ENCODE assay signal across 1 cellular context in the genomic region with DNA sequence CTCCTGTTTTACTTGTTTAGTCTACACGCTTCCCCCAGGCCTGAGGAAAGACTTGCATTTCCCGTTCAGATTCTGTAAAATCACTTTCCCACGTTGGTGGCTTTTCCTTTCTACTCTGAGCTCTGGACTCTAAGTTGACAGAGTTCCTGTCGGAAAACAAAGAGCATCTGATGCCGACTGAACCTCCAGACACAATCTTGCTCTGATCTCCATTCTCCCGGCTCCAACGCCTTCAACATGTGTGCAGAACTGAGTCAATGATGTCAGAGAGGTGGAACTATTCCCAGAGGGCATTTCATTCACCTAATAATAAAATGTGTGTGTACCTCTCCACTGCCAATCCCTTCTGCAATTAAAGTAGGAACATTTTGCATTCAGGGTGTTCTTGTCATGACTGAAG.
TF ChIP-seq lines count a peak whose summit lies in the region.

No MANE protein-coding gene starts in this region.

TF ChIP-seq in HepG2, 621 proteins besides CTCF, POLR2A, EP300 and RAD21:
- TF ChIP-seq, protein P1, sequence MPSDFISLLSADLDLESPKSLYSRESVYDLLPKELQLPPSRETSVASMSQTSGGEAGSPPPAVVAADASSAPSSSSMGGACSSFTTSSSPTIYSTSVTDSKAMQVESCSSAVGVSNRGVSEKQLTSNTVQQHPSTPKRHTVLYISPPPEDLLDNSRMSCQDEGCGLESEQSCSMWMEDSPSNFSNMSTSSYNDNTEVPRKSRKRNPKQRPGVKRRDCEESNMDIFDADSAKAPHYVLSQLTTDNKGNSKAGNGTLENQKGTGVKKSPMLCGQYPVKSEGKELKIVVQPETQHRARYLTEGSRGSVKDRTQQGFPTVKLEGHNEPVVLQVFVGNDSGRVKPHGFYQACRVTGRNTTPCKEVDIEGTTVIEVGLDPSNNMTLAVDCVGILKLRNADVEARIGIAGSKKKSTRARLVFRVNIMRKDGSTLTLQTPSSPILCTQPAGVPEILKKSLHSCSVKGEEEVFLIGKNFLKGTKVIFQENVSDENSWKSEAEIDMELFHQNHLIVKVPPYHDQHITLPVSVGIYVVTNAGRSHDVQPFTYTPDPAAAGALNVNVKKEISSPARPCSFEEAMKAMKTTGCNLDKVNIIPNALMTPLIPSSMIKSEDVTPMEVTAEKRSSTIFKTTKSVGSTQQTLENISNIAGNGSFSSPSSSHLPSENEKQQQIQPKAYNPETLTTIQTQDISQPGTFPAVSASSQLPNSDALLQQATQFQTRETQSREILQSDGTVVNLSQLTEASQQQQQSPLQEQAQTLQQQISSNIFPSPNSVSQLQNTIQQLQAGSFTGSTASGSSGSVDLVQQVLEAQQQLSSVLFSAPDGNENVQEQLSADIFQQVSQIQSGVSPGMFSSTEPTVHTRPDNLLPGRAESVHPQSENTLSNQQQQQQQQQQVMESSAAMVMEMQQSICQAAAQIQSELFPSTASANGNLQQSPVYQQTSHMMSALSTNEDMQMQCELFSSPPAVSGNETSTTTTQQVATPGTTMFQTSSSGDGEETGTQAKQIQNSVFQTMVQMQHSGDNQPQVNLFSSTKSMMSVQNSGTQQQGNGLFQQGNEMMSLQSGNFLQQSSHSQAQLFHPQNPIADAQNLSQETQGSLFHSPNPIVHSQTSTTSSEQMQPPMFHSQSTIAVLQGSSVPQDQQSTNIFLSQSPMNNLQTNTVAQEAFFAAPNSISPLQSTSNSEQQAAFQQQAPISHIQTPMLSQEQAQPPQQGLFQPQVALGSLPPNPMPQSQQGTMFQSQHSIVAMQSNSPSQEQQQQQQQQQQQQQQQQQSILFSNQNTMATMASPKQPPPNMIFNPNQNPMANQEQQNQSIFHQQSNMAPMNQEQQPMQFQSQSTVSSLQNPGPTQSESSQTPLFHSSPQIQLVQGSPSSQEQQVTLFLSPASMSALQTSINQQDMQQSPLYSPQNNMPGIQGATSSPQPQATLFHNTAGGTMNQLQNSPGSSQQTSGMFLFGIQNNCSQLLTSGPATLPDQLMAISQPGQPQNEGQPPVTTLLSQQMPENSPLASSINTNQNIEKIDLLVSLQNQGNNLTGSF (CRISPR knock-in tag; IDR thresholded peaks at IDR 0.05) = no peak
